In genomic region chr4:89836897-89837384, GRCh38 we compare ENCODE assay signal across 8 cellular contexts. TPM values are rescaled to one million over a fixed set of nuclear protein-coding genes. Genes with fewer than 3 reads are reported as not detected.
DNase-seq lines count a peak whose midpoint lies in the region; ATAC-seq, FAIRE-seq and TF ChIP-seq lines count a peak whose summit lies in the region.

Gene SNCA, minus strand, starts transcription at chr4:89837161. Its CDS starts 1,494 bp downstream, at chr4:89835667.

- no peak for TF ChIP-seq EP300 in suprapubic skin (IDR thresholded peaks at IDR 0.05)

- H3K4me3 Mint-ChIP-seq in CD14-positive monocyte: peak within 1 kb of the TSS; percentile 91 to 96
- H3K4me3 Mint-ChIP-seq in activated naive CD4-positive, alpha-beta T cell treated with anti-CD3 and anti-CD28 coated beads, Interleukin-2, amount 50 U/mL, for 24 hours: peak within 1 kb of the TSS; percentile 83
- peak within 1 kb of the TSS; percentile 75 to 91 (median 86) for H3K4me3 Mint-ChIP-seq in naive B cell

- CTCF ChIA-PET in HEK293 (lab: Yijun Ruan, JAX): no interaction called here

- POLR2A ChIA-PET in HEK293 (lab: Yijun Ruan, JAX): interaction anchor here (0.6 kb wide), 1 partner anchor 200 kb away, joined by 3 read pairs; no protein-coding TSS in a partner anchor

- peak; percentile 53 to 56 for ATAC-seq in naive B cell (ENCODE audit: low read depth in 2 of 2)

- DNase-seq in CD14-positive monocyte (ENCODE audit: low spot score) (peak; percentile 56), NCI-H82 treated with DMSO at 0.1 percent for 48 hours (lab: John Stamatoyannopoulos, UW; ENCODE audit: unreplicated experiment) (peak; percentile 48), foreskin melanocyte (peak; percentile 84), naive B cell (peak; percentile 17), suprapubic skin (ENCODE audit: low spot score in 2 of 2) (peak; percentile 78 to 81), RCC 7860 (ENCODE audit: low spot score) (no peak)

- intact Hi-C loops in CD14-positive monocyte (cut with micrococcal nuclease): loop anchor here in 1 of 2 donors (5.0 kb wide), 1 partner anchor 725 kb away; the partner anchor contains the start of gene TIGD2

- H3K4me3 ChIP-seq in HEK293 (ENCODE audit: low read depth, low read length) (peak within 1 kb of the TSS; percentile 62), suprapubic skin (peak within 1 kb of the TSS; percentile 62)

- peaks cover 28% of the 10 kb centered on the region for H3K4me1 Mint-ChIP-seq in CD14-positive monocyte
- peaks cover 25% of the 10 kb centered on the region for H3K4me1 Mint-ChIP-seq in activated naive CD4-positive, alpha-beta T cell treated with anti-CD3 and anti-CD28 coated beads, Interleukin-2, amount 50 U/mL, for 24 hours
- peaks cover 16 to 23% (median 19%) of the 10 kb centered on the region in 3 donors for H3K4me1 Mint-ChIP-seq in naive B cell

- TF ChIP-seq CTCF in CD14-positive monocyte (IDR thresholded peaks at IDR 0.05): no peak
- TF ChIP-seq CTCF in HEK293 (tag by site-specific recombination; IDR thresholded peaks at IDR 0.05): peak; percentile 51
- TF ChIP-seq CTCF in suprapubic skin (IDR thresholded peaks at IDR 0.05): no peak

- H3K9me3 ChIP-seq in HEK293 (ENCODE audit: control insufficient read depth, insufficient read depth, low read depth, low read length): no peaks in the 10 kb centered on the region
- no peaks in the 10 kb centered on the region for H3K9me3 ChIP-seq in suprapubic skin

- H3K4me1 ChIP-seq in HEK293 (ENCODE audit: control insufficient read depth, insufficient read depth, low read length): no peaks in the 10 kb centered on the region; the same call in 1 of the 2 replicates
- H3K4me1 ChIP-seq in suprapubic skin: peaks cover 23% of the 10 kb centered on the region

- under 1% methylated on average over 48 of the region's 48 CpGs for WGBS in suprapubic skin

- no peak for TF ChIP-seq POLR2A in suprapubic skin (IDR thresholded peaks at IDR 0.05)

- H3K36me3 Mint-ChIP-seq in CD14-positive monocyte (peaks cover 13 to 21% of the 10 kb centered on the region in 2 donors), naive B cell (no peaks in the 10 kb centered on the region)
- H3K36me3 Mint-ChIP-seq in activated naive CD4-positive, alpha-beta T cell treated with anti-CD3 and anti-CD28 coated beads, Interleukin-2, amount 50 U/mL, for 24 hours: no peaks in the 10 kb centered on the region

- H3K27me3 ChIP-seq in suprapubic skin: peaks cover 22% of the 10 kb centered on the region

- H3K9me3 Mint-ChIP-seq in CD14-positive monocyte (no peaks in the 10 kb centered on the region), naive B cell (no peaks in the 10 kb centered on the region)
- H3K9me3 Mint-ChIP-seq in activated naive CD4-positive, alpha-beta T cell treated with anti-CD3 and anti-CD28 coated beads, Interleukin-2, amount 50 U/mL, for 24 hours: no peaks in the 10 kb centered on the region

- H3K27ac Mint-ChIP-seq in CD14-positive monocyte: peak within 1 kb of the TSS in 6 of 7 donors; percentile 58 to 84 (median 78)
- H3K27ac Mint-ChIP-seq in activated naive CD4-positive, alpha-beta T cell treated with anti-CD3 and anti-CD28 coated beads, Interleukin-2, amount 50 U/mL, for 24 hours: no peak within 1 kb of the TSS
- H3K27ac Mint-ChIP-seq in naive B cell: peak within 1 kb of the TSS in 4 of 6 donors; percentile 45 to 92 (median 60)

- FAIRE-seq in RCC 7860 (lab: Jason Lieb, UNC): no peak

- H3K27me3 Mint-ChIP-seq in CD14-positive monocyte (ENCODE audit: low read depth in 3 of 3) (peaks cover 11 to 15% (median 13%) of the 10 kb centered on the region in 3 donors), naive B cell (peaks cover 39 to 59% (median 43%) of the 10 kb centered on the region in 3 donors)
- H3K27me3 Mint-ChIP-seq in activated naive CD4-positive, alpha-beta T cell treated with anti-CD3 and anti-CD28 coated beads, Interleukin-2, amount 50 U/mL, for 24 hours: peaks cover 48% of the 10 kb centered on the region

- H3K27ac ChIP-seq in HEK293 (ENCODE audit: extremely low read depth, low read depth, low read length): peak within 1 kb of the TSS; percentile 78
- peak within 1 kb of the TSS; percentile 77 for H3K27ac ChIP-seq in suprapubic skin

- H3K36me3 ChIP-seq in HEK293 (ENCODE audit: control insufficient read depth in 2 of 2, insufficient read depth in 1 of 2, low read length in 2 of 2) (peaks cover 0 to 22% of the 10 kb centered on the region in 2 experiments; a peak in 1 of 3 replicates), suprapubic skin (no peaks in the 10 kb centered on the region)

TF ChIP-seq in HEK293, 187 proteins besides CTCF, POLR2A, EP300 and RAD21 (continues in another document):
- no peak for TF ChIP-seq REPIN1 (tag by site-specific recombination; IDR thresholded peaks at IDR 0.05; ENCODE audit: low read depth)
- peak; percentile 71 for TF ChIP-seq ZFHX2 (tag by site-specific recombination; conservative IDR thresholded peaks at IDR 0.05)
- no peak for TF ChIP-seq ZIC2 (tag by site-specific recombination; IDR thresholded peaks at IDR 0.05)
- TF ChIP-seq ZNF48 (tag by site-specific recombination; IDR thresholded peaks at IDR 0.05): no peak
- peak; percentile 52; the same call in 1 of the 2 replicates for TF ChIP-seq ZNF341 (tag by site-specific recombination; IDR thresholded peaks at IDR 0.05; ENCODE audit: low read depth)
- TF ChIP-seq SALL2 (tag by site-specific recombination; IDR thresholded peaks at IDR 0.05; ENCODE audit: borderline replicate concordance): no peak
- no peak; the same call in 1 of the 2 replicates for TF ChIP-seq PRDM4 (tag by site-specific recombination; IDR thresholded peaks at IDR 0.05)
- TF ChIP-seq ZBTB10 (tag by site-specific recombination; IDR thresholded peaks at IDR 0.05): no peak; the same call in 1 of the 2 replicates
- peak; percentile 36 for TF ChIP-seq KLF1 (tag by site-specific recombination; IDR thresholded peaks at IDR 0.05)
- no peak for TF ChIP-seq ZNF423 (tag by site-specific recombination; IDR thresholded peaks at IDR 0.05)
- TF ChIP-seq ZNF501 (tag by site-specific recombination; IDR thresholded peaks at IDR 0.05): peak; percentile 65; the same call in 1 of the 2 replicates
- peak; percentile 66; the same call in 1 of the 2 replicates for TF ChIP-seq GLIS2 (tag by site-specific recombination; IDR thresholded peaks at IDR 0.05)
- no peak for TF ChIP-seq ZNF280C (tag by site-specific recombination; IDR thresholded peaks at IDR 0.05)

RNA-seq across cellular contexts. Expression of gene SNCA, which starts in this region (rescaled TPM):
- polyA plus RNA-seq in CD14-positive monocyte (10 to 100 TPM; 24.3 to 39.4 TPM), naive B cell (ENCODE audit: low read depth in 6 of 6) (1 to 10 TPM in 5 of 6 donors, not detected in 1; 1.1 to 4.1 (median 2.2) TPM)
- 10 to 100 TPM; 11.6 to 27.4 (median 19.3) TPM for total RNA-seq in suprapubic skin

Comparison
In these comparisons a context has a peak if more than half of its experiments do, and no peak if none do; other contexts are left out.
1. RNA of gene SNCA (polyA plus RNA-seq): 24.3 to 39.4 TPM in CD14-positive monocyte; 1.1 to 4.1 TPM in naive B cell; every median in the first group is over 4 times any median in the second.
2. Peak in every context shown above with its lines, with median percentiles within 50 percentile points of each other: H3K4me3 Mint-ChIP-seq.